Comparison of ENCODE assay signal across 16 cellular contexts in the genomic region with DNA sequence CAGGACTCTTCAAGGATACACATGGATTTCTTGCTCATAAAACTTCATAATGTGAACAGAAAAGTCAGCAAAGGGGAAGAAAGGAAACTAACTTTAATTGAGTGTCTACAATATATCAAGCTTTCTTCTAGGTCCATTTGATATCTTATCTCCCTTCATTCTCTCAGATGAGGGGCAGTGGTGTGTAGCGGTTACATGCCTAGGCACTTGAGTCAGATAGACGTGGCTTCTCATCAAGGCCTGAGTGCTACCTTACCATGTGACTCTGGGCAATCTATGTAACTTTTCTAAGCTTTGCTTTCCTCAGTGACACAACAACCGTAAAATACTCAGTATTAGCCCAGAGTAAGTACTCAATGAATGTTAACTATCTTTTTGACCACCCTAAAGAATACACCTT. TPM values are rescaled to one million over a fixed set of nuclear protein-coding genes. Genes with fewer than 3 reads are reported as not detected.
DNase-seq lines count a peak whose midpoint lies in the region; ATAC-seq and TF ChIP-seq lines count a peak whose summit lies in the region.
"Had no signal": no experiment of that assay in that cellular context is flagged by ENCODE, and none has a peak within 500 bp of the region (broad histone marks: within the 10 kb centered on the region; RNA-seq: fewer than 3 reads in every experiment).

No MANE protein-coding gene starts in this region.

- H3K4me3 Mint-ChIP-seq in nephron: no peak overlapping the region
- H3K4me3 Mint-ChIP-seq: CD14-positive monocyte; CD8-positive, alpha-beta T cell; GM23338 had no signal

- POLR2A ChIA-PET in Panc1 (lab: Charles Lee): interaction anchor here (0.8 kb wide), 1 partner anchor 607 kb away, joined by 3 read pairs; no protein-coding TSS in a partner anchor
- POLR2A ChIA-PET in PC-9 (lab: Charles Lee; ENCODE audit: unreplicated experiment): interaction anchor here (0.6 kb wide), 1 partner anchor 57 kb away, joined by 5 read pairs; a partner anchor contains a TSS

- H3K9me3 ChIP-seq in Panc1 (ENCODE audit: control insufficient read depth, insufficient read depth, low read depth, low read length) (no peaks in the 10 kb centered on the region), subcutaneous abdominal adipose tissue (ENCODE audit: control insufficient read depth in 5 of 5, low read length in 5 of 5) (no peaks in the 10 kb centered on the region), PC-9 (ENCODE audit: insufficient read depth, low read depth) (no peaks in the 10 kb centered on the region)
- H3K9me3 ChIP-seq: A549 had no signal

- H3K36me3 ChIP-seq in Panc1 (ENCODE audit: control insufficient read depth, insufficient read depth, low read length) (no peaks in the 10 kb centered on the region), brain microvascular endothelial cell (replicated peaks) (no peaks in the 10 kb centered on the region), subcutaneous abdominal adipose tissue (ENCODE audit: control insufficient read depth in 5 of 5, insufficient read depth in 5 of 5, low read length in 5 of 5) (no peaks in the 10 kb centered on the region), PC-9 (ENCODE audit: low read depth) (no peaks in the 10 kb centered on the region)

- H3K9me3 Mint-ChIP-seq in nephron: no peaks in the 10 kb centered on the region
- H3K9me3 Mint-ChIP-seq: CD14-positive monocyte; CD8-positive, alpha-beta T cell; GM23338 had no signal

- TF ChIP-seq CTCF in Panc1 (IDR thresholded peaks at IDR 0.05): no peak
- no peak for TF ChIP-seq CTCF in brain microvascular endothelial cell (IDR thresholded peaks at IDR 0.05; ENCODE audit: low read depth, low read length, missing control alignments)
- no peak for TF ChIP-seq CTCF in nephron (IDR thresholded peaks at IDR 0.05; ENCODE audit: unreplicated experiment in 3 of 3)
- no peak for TF ChIP-seq CTCF in PC-9 (conservative IDR thresholded peaks at IDR 0.05)

- peaks cover 6% of the 10 kb centered on the region for H3K27me3 Mint-ChIP-seq in nephron (ENCODE audit: low read depth)

- peak overlapping the region; percentile 4 to 80 (median 37) for H3K27ac Mint-ChIP-seq in nephron
- H3K27ac Mint-ChIP-seq: CD8-positive, alpha-beta T cell; GM23338 had no signal

- H3K4me3 ChIP-seq in Panc1 (ENCODE audit: low read depth in 2 of 2, low read length in 2 of 2) (no peak overlapping the region), brain microvascular endothelial cell (ENCODE audit: low read depth, low read length) (no peak overlapping the region), subcutaneous abdominal adipose tissue (ENCODE audit: low read depth in 1 of 5, low read length in 5 of 5) (no peak overlapping the region), PC-9 (no peak overlapping the region)
- H3K4me3 ChIP-seq: A549, GM23338 had no signal

- intact Hi-C loops in Panc1 (cut with micrococcal nuclease; ENCODE audit: unreplicated experiment): loop anchor here (10.0 kb wide), 1 partner anchor 56 kb away; no protein-coding TSS in a partner anchor
- intact Hi-C loops in PC-9 (cut with micrococcal nuclease; ENCODE audit: unreplicated experiment): loop anchor here (5.0 kb wide), 1 partner anchor 117 kb away; no protein-coding TSS in a partner anchor

- no peak overlapping the region for H3K4me2 ChIP-seq in PC-9
- H3K4me2 ChIP-seq: A549, GM23338 had no signal

- H3K36me3 Mint-ChIP-seq in nephron (ENCODE audit: low read depth): no peaks in the 10 kb centered on the region
- H3K36me3 Mint-ChIP-seq: CD14-positive monocyte; CD8-positive, alpha-beta T cell had no signal

- no peaks in the 10 kb centered on the region for H3K27me3 ChIP-seq in Panc1 (ENCODE audit: control insufficient read depth, insufficient read depth, low read length)
- H3K27me3 ChIP-seq in brain microvascular endothelial cell (replicated peaks): no peaks in the 10 kb centered on the region
- no peaks in the 10 kb centered on the region for H3K27me3 ChIP-seq in subcutaneous abdominal adipose tissue (ENCODE audit: control insufficient read depth in 5 of 5, insufficient read depth in 4 of 5, low read length in 5 of 5)
- no peaks in the 10 kb centered on the region for H3K27me3 ChIP-seq in PC-9 (ENCODE audit: insufficient read depth, low read depth)

- no TSS peak for BruUV-seq in Panc1 (replicated peaks; lab: Mats Ljungman, UMichigan)
- BruUV-seq in PC-9 (replicated peaks; lab: Mats Ljungman, UMichigan): no TSS peak

- in situ Hi-C loops in Panc1 (cut with HindIII; ENCODE audit: low pct_unique_long_range_greater_than_20kb, low sequenced_read_pairs): no loop called here
- in situ Hi-C loops in brain microvascular endothelial cell (cut with HindIII; ENCODE audit: low pct_ligation_motif_present, low sequenced_read_pairs): no loop called here

- no peak overlapping the region for H3K9ac ChIP-seq in subcutaneous abdominal adipose tissue (ENCODE audit: low read length in 5 of 5)

- H3K4me1 Mint-ChIP-seq in nephron: peaks cover 23% of the 10 kb centered on the region
- H3K4me1 Mint-ChIP-seq: GM23338 had no signal

- ATAC-seq in Panc1: no peak
- ATAC-seq in HG02884 (IDR thresholded peaks at IDR 0.05; ENCODE audit: unreplicated experiment): no peak
- ATAC-seq in HG02840 (IDR thresholded peaks at IDR 0.05; ENCODE audit: low FRiP score, unreplicated experiment): no peak
- ATAC-seq: A549; CD8-positive, alpha-beta T cell; GM23338 had no signal

- CTCF ChIA-PET in Panc1 (lab: Charles Lee): interaction anchor here (0.7 kb wide), 1 partner anchor 315 kb away, joined by 4 read pairs; no protein-coding TSS in a partner anchor
- CTCF ChIA-PET in PC-9 (lab: Charles Lee): no interaction called here

- no peaks in the 10 kb centered on the region for H4K20me1 ChIP-seq in PC-9 (ENCODE audit: insufficient read depth)

- DNase-seq in Panc1 (ENCODE audit: low read depth, low spot score): no peak
- DNase-seq in brain microvascular endothelial cell: peak; percentile 16
- DNase-seq in PC-9: no peak
- DNase-seq: CD8-positive, alpha-beta T cell; COR-L47; DMS153; DND-41; GDM1; H7 had no signal

- no peaks in the 10 kb centered on the region for H3K9me2 ChIP-seq in PC-9 (ENCODE audit: insufficient read depth)

- H3F3A ChIP-seq in PC-9 (ENCODE audit: insufficient read depth, low read depth): peaks cover 12% of the 10 kb centered on the region; the same call in 1 of the 2 replicates

- H3K27ac ChIP-seq in Panc1 (ENCODE audit: low read length) (peak overlapping the region; percentile 19; the same call in 1 of the 2 replicates), brain microvascular endothelial cell (no peak overlapping the region), subcutaneous abdominal adipose tissue (ENCODE audit: low read depth, low read length) (peak overlapping the region; percentile 98), PC-9 (no peak overlapping the region)
- H3K27ac ChIP-seq: A549 had no signal

- H3K4me1 ChIP-seq in Panc1 (ENCODE audit: control insufficient read depth, insufficient read depth, low read length) (no peaks in the 10 kb centered on the region), subcutaneous abdominal adipose tissue (ENCODE audit: control insufficient read depth in 5 of 5, insufficient read depth in 5 of 5, low read length in 5 of 5) (peaks cover 35 to 85% (median 75%) of the 10 kb centered on the region in 5 donors), PC-9 (replicated peaks; ENCODE audit: insufficient read depth) (peaks cover 19% of the 10 kb centered on the region)
- H3K4me1 ChIP-seq: A549 had no signal

- no peaks in the 10 kb centered on the region for H3K79me2 ChIP-seq in PC-9 (ENCODE audit: low read depth)

- H2AFZ ChIP-seq in PC-9: no peak overlapping the region
- H2AFZ ChIP-seq: GM23338 had no signal

RNA-seq across cellular contexts. Expression of a gene that starts 25.2 kb away (rescaled TPM):
- 11.1 TPM for total RNA-seq in Panc1 (2021; ENCODE audit: unreplicated experiment)
- polyA plus RNA-seq in Panc1 (2012; ENCODE audit: insufficient read length): 4.7 TPM
- total RNA-seq in PC-9 (2021): 2.6 TPM in 2 replicates
- polyA plus RNA-seq: CD14-positive monocyte had no signal

RNA-seq across cellular contexts. Expression of a gene that starts 57.3 kb away (rescaled TPM):
- total RNA-seq in Panc1 (2021; ENCODE audit: unreplicated experiment) (65.5 TPM), PC-9 (2021) (15.0 and 42.0 TPM in 2 replicates)
- 25.1 TPM for polyA plus RNA-seq in Panc1 (2012; ENCODE audit: insufficient read length)

Comparison
In these comparisons a context has a peak if more than half of its experiments do, and no peak if none do; other contexts are left out.
1. H3K27ac ChIP-seq: peak in Panc1 (single experiment) and subcutaneous abdominal adipose tissue (single experiment); none in brain microvascular endothelial cell (single experiment) and PC-9 (single experiment).